ENCODE assay signal across 22 cellular contexts in genomic region chr16:56758930-56759329, GRCh38. TPM values are rescaled to one million over a fixed set of nuclear protein-coding genes. Genes with fewer than 3 reads are reported as not detected.
A peak's percentile ranks its signal among the peaks of the same experiment; 100 is the strongest.
DNase-seq lines count a peak whose midpoint lies in the region; ATAC-seq, FAIRE-seq and TF ChIP-seq lines count a peak whose summit lies in the region.
"Had no signal": no experiment of that assay in that cellular context is flagged by ENCODE, and none has a peak within 500 bp of the region (broad histone marks: within the 10 kb centered on the region; RNA-seq: fewer than 3 reads in every experiment).

No MANE protein-coding gene starts in this region.

- peaks cover 24% of the 10 kb centered on the region for H3K36me3 Mint-ChIP-seq in MCF 10A (ENCODE audit: insufficient read depth, unreplicated experiment)
- H3K36me3 Mint-ChIP-seq in type B pancreatic cell: peaks cover 33% of the 10 kb centered on the region

- TF ChIP-seq POLR2A in breast epithelium (IDR thresholded peaks at IDR 0.05) (no peak), esophagus muscularis mucosa (IDR thresholded peaks at IDR 0.05; ENCODE audit: low read depth) (no peak)

- H3K27me3 ChIP-seq in breast epithelium (no peaks in the 10 kb centered on the region), esophagus muscularis mucosa (no peaks in the 10 kb centered on the region), pancreas (no peaks in the 10 kb centered on the region)
- H3K27me3 ChIP-seq: BE2C, SJCRH30 had no signal

- no peaks in the 10 kb centered on the region for H3K27me3 Mint-ChIP-seq in MCF 10A (ENCODE audit: insufficient read depth, unreplicated experiment)
- H3K27me3 Mint-ChIP-seq in type B pancreatic cell: no peaks in the 10 kb centered on the region

- intact Hi-C loops in MCF 10A (cut with micrococcal nuclease) (no loop called here), breast epithelium (cut with DNase I; ENCODE audit: low total_unique reads) (no loop called here), esophagus muscularis mucosa (cut with DNase I) (no loop called here), pancreas (cut with DNase I) (no loop called here)

- no peaks in the 10 kb centered on the region for H3K4me1 ChIP-seq in breast epithelium
- peaks cover 8 to 18% (median 13%) of the 10 kb centered on the region in 4 donors for H3K4me1 ChIP-seq in esophagus muscularis mucosa
- peaks cover 7 to 22% (median 12%) of the 10 kb centered on the region in 3 donors for H3K4me1 ChIP-seq in pancreas
- H3K4me1 ChIP-seq: BE2C, SJCRH30 had no signal

- TSS peak; percentile 23 for BruUV-seq in MCF 10A (replicated peaks; lab: Mats Ljungman, UMichigan)

- no peak overlapping the region for H3K27ac ChIP-seq in breast epithelium
- H3K27ac ChIP-seq in esophagus muscularis mucosa (replicated peaks in 1 of 4): peak overlapping the region; percentile 17 to 45 (median 42)
- H3K27ac ChIP-seq in pancreas: peak overlapping the region in 2 of 4 donors; percentile 21 to 38
- H3K27ac ChIP-seq: 22Rv1, SJCRH30 had no signal

- H3K9me3 ChIP-seq in breast epithelium (no peaks in the 10 kb centered on the region), esophagus muscularis mucosa (no peaks in the 10 kb centered on the region), pancreas (no peaks in the 10 kb centered on the region)
- H3K9me3 ChIP-seq: BE2C had no signal

- no peak overlapping the region for H3K4me3 Mint-ChIP-seq in MCF 10A (ENCODE audit: unreplicated experiment)
- no peak overlapping the region for H3K4me3 Mint-ChIP-seq in type B pancreatic cell
- H3K4me3 Mint-ChIP-seq: CD14-positive monocyte had no signal

- no peak for TF ChIP-seq CTCF in MCF 10A (IDR thresholded peaks at IDR 0.05; ENCODE audit: unreplicated experiment)
- TF ChIP-seq CTCF in breast epithelium (IDR thresholded peaks at IDR 0.05): no peak
- no peak for TF ChIP-seq CTCF in esophagus muscularis mucosa (IDR thresholded peaks at IDR 0.05)
- TF ChIP-seq CTCF in pancreas (IDR thresholded peaks at IDR 0.05): no peak
- no peak for TF ChIP-seq CTCF in type B pancreatic cell (conservative IDR thresholded peaks at IDR 0.05)

- ATAC-seq in pancreas: peak; percentile 63 to 92 (median 80)
- ATAC-seq: PC-3, Right ventricle myocardium inferior had no signal

- POLR2A ChIA-PET in MCF 10A (lab: Yijun Ruan, JAX): no interaction called here

- no peak for TF ChIP-seq EP300 in esophagus muscularis mucosa (IDR thresholded peaks at IDR 0.05)

- FAIRE-seq in pancreas (lab: Jason Lieb, UNC) (no peak), RCC 7860 (lab: Jason Lieb, UNC) (no peak)

- H3K27ac Mint-ChIP-seq in MCF 10A (ENCODE audit: low read depth, unreplicated experiment) (no peak overlapping the region), type B pancreatic cell (peak overlapping the region; percentile 17)

- no peaks in the 10 kb centered on the region for H3K36me3 ChIP-seq in breast epithelium
- peaks cover 0 to 17% (median 8%) of the 10 kb centered on the region in 4 donors for H3K36me3 ChIP-seq in esophagus muscularis mucosa
- H3K36me3 ChIP-seq in pancreas: peaks cover 0 to 6% (median 0%) of the 10 kb centered on the region in 3 donors

- WGBS in esophagus muscularis mucosa: 41% methylated on average over 4 of the region's 4 CpGs
- 35 to 37% methylated on average over 4 of the region's 4 CpGs for WGBS in pancreas, 2 donors

- no peak overlapping the region for H3K4me3 ChIP-seq in breast epithelium
- H3K4me3 ChIP-seq in esophagus muscularis mucosa: no peak overlapping the region
- no peak overlapping the region for H3K4me3 ChIP-seq in pancreas
- H3K4me3 ChIP-seq: SJCRH30 had no signal

- CTCF ChIA-PET in MCF 10A (lab: Yijun Ruan, JAX): interaction anchor here (0.7 kb wide), 1 partner anchor 291 kb away, joined by 4 read pairs; no protein-coding TSS in a partner anchor

- H3K9me3 Mint-ChIP-seq in MCF 10A (ENCODE audit: unreplicated experiment): peaks cover 4% of the 10 kb centered on the region
- peaks cover 2% of the 10 kb centered on the region for H3K9me3 Mint-ChIP-seq in type B pancreatic cell

- DNase-seq in MCF 10A (ENCODE audit: unreplicated experiment): no peak
- DNase-seq in breast epithelium (ENCODE audit: low spot score in 2 of 2): no peak
- no peak for DNase-seq in esophagus muscularis mucosa (ENCODE audit: extremely low spot score)
- no peak for DNase-seq in pancreas
- no peak for DNase-seq in type B pancreatic cell (ENCODE audit: extremely low spot score, unreplicated experiment)
- DNase-seq in superior temporal gyrus (ENCODE audit: extremely low spot score): no peak
- DNase-seq in RCC 7860 (ENCODE audit: low spot score): no peak
- DNase-seq in AML-193 (lab: John Stamatoyannopoulos, UW): no peak
- DNase-seq: BE2C, Calu3, MV-4-11, NCI-H1105 treated with DMSO at 0.1 percent for 48 hours, NCI-H146, NCI-H1930, NCI-H2107, NCI-H524, NCI-H748 treated with DMSO at 0.1 percent for 48 hours, PC-3, SJCRH30 had no signal

- H3K4me1 Mint-ChIP-seq in MCF 10A (ENCODE audit: insufficient read depth, unreplicated experiment) (peaks cover under 1% of the 10 kb centered on the region), type B pancreatic cell (ENCODE audit: unreplicated experiment) (peaks cover 11% of the 10 kb centered on the region)
- H3K4me1 Mint-ChIP-seq: CD14-positive monocyte had no signal

RNA-seq across cellular contexts. Expression of gene NUP93, which starts 29.0 kb away (rescaled TPM):
- total RNA-seq in MCF 10A (2022) (53.9 and 60.2 TPM in 2 replicates), breast epithelium (10 to 100 TPM; 29.4 to 48.8 (median 32.6) TPM), esophagus muscularis mucosa (10 to 100 TPM; 34.0 to 47.5 (median 36.5) TPM), pancreas (10 to 100 TPM; 13.1 to 31.4 (median 19.4) TPM), type B pancreatic cell (ENCODE audit: low replicate concordance) (68.8 and 101 TPM in 2 replicates)
- 10 to 100 TPM; 22.4 to 26.4 TPM for polyA plus RNA-seq in pancreas

Comparison
In these comparisons a context has a peak if more than half of its experiments do, and no peak if none do; other contexts are left out.
1. H3K27ac ChIP-seq: peak in esophagus muscularis mucosa (4 of 4); none in breast epithelium (0 of 2).